ENCODE assay signal across 14 cellular contexts in genomic region chr2:159111346-159111922, GRCh38.
DNase-seq lines count a peak whose midpoint lies in the region; ATAC-seq and TF ChIP-seq lines count a peak whose summit lies in the region.
"Had no signal": no experiment of that assay in that cellular context is flagged by ENCODE, and none has a peak within 500 bp of the region (broad histone marks: within the 10 kb centered on the region; RNA-seq: fewer than 3 reads in every experiment).

No MANE protein-coding gene starts in this region.

- peaks cover 28% of the 10 kb centered on the region for H3K36me3 Mint-ChIP-seq in MCF 10A (ENCODE audit: insufficient read depth, unreplicated experiment)
- no peaks in the 10 kb centered on the region for H3K36me3 Mint-ChIP-seq in naive thymus-derived CD8-positive, alpha-beta T cell
- no peaks in the 10 kb centered on the region for H3K36me3 Mint-ChIP-seq in effector memory CD8-positive, alpha-beta T cell (ENCODE audit: insufficient read depth)

- TF ChIP-seq CTCF in breast epithelium (IDR thresholded peaks at IDR 0.05) (no peak), MCF 10A (IDR thresholded peaks at IDR 0.05; ENCODE audit: unreplicated experiment) (no peak), VCaP (conservative IDR thresholded peaks at IDR 0.05) (no peak), thoracic aorta (IDR thresholded peaks at IDR 0.05) (no peak), coronary artery (IDR thresholded peaks at IDR 0.05) (no peak)

- no peaks in the 10 kb centered on the region for H3K9me3 Mint-ChIP-seq in MCF 10A (ENCODE audit: unreplicated experiment)
- H3K9me3 Mint-ChIP-seq in naive thymus-derived CD8-positive, alpha-beta T cell, result no peaks in the 10 kb centered on the region
- no peaks in the 10 kb centered on the region for H3K9me3 Mint-ChIP-seq in effector memory CD8-positive, alpha-beta T cell
- H3K9me3 Mint-ChIP-seq: activated CD4-positive, alpha-beta T cell treated with anti-CD3 and anti-CD28 coated beads, Interleukin-2, amount 10 ng/mL, durations not matched to agents 7 days and 5 days; activated T-cell treated with anti-CD3 and anti-CD28 coated beads, Interleukin-2, amount 50 U/mL, for 72 hours had no signal

- intact Hi-C loops in breast epithelium (cut with DNase I; ENCODE audit: low total_unique reads) (loop anchor here (5.0 kb wide), 1 partner anchor 209 kb away; no protein-coding TSS in a partner anchor), MCF 10A (cut with micrococcal nuclease) (no loop called here), right cardiac atrium (cut with DNase I) (loop anchor here in 2 of 4 donors (10.0 kb wide), 2 partner anchors 67 to 77 kb away; no protein-coding TSS in a partner anchor)

- peaks cover 3% of the 10 kb centered on the region for H3K4me1 Mint-ChIP-seq in MCF 10A (ENCODE audit: insufficient read depth, unreplicated experiment)
- no peaks in the 10 kb centered on the region for H3K4me1 Mint-ChIP-seq in naive thymus-derived CD8-positive, alpha-beta T cell
- peaks cover 0 to 2% of the 10 kb centered on the region in 2 donors for H3K4me1 Mint-ChIP-seq in effector memory CD8-positive, alpha-beta T cell (ENCODE audit: low read depth in 2 of 2)
- H3K4me1 Mint-ChIP-seq: activated CD4-positive, alpha-beta T cell treated with anti-CD3 and anti-CD28 coated beads, Interleukin-2, amount 10 ng/mL, durations not matched to agents 7 days and 5 days had no signal

- H3K27ac Mint-ChIP-seq in MCF 10A (ENCODE audit: low read depth, unreplicated experiment), result no peak overlapping the region
- no peak overlapping the region for H3K27ac Mint-ChIP-seq in naive thymus-derived CD8-positive, alpha-beta T cell
- no peak overlapping the region for H3K27ac Mint-ChIP-seq in effector memory CD8-positive, alpha-beta T cell
- H3K27ac Mint-ChIP-seq: activated CD4-positive, alpha-beta T cell treated with anti-CD3 and anti-CD28 coated beads, Interleukin-2, amount 10 ng/mL, durations not matched to agents 7 days and 5 days; activated T-cell treated with anti-CD3 and anti-CD28 coated beads, Interleukin-2, amount 50 U/mL, for 72 hours had no signal

- H3K36me3 ChIP-seq in breast epithelium (no peaks in the 10 kb centered on the region), thoracic aorta (no peaks in the 10 kb centered on the region)
- H3K36me3 ChIP-seq: pancreas had no signal

- H3K4me1 ChIP-seq in breast epithelium (peaks cover 0 to 8% of the 10 kb centered on the region in 2 donors), right cardiac atrium (ENCODE audit: control insufficient read depth, insufficient read depth, low read length) (peaks cover 12% of the 10 kb centered on the region), thoracic aorta (ENCODE audit: control insufficient read depth in 1 of 2, low read depth in 2 of 2) (peaks cover 0 to 29% of the 10 kb centered on the region in 2 donors)
- H3K4me1 ChIP-seq: pancreas had no signal

- no peaks in the 10 kb centered on the region for H3K27me3 Mint-ChIP-seq in MCF 10A (ENCODE audit: insufficient read depth, unreplicated experiment)
- peaks cover 0 to 5% (median 3%) of the 10 kb centered on the region in 5 donors for H3K27me3 Mint-ChIP-seq in naive thymus-derived CD8-positive, alpha-beta T cell
- H3K27me3 Mint-ChIP-seq in effector memory CD8-positive, alpha-beta T cell, result peaks cover 13 to 26% of the 10 kb centered on the region in 2 donors

- peak; percentile 65 to 66 for ATAC-seq in right cardiac atrium
- ATAC-seq in thoracic aorta (ENCODE audit: insufficient number of reproducible peaks, low FRiP score, low read depth), result peak; percentile 61
- no peak for ATAC-seq in naive thymus-derived CD8-positive, alpha-beta T cell
- ATAC-seq in effector memory CD8-positive, alpha-beta T cell (replicated peaks), result no peak
- ATAC-seq: activated T-cell treated with anti-CD3 and anti-CD28 coated beads, Interleukin-2, amount 50 U/mL, for 72 hours had no signal

- no peaks in the 10 kb centered on the region for H3K9me3 ChIP-seq in breast epithelium
- no peaks in the 10 kb centered on the region for H3K9me3 ChIP-seq in right cardiac atrium (ENCODE audit: control insufficient read depth, low read length)
- no peaks in the 10 kb centered on the region for H3K9me3 ChIP-seq in thoracic aorta
- H3K9me3 ChIP-seq: pancreas had no signal

- H3K4me3 Mint-ChIP-seq in MCF 10A (ENCODE audit: unreplicated experiment), result no peak overlapping the region
- H3K4me3 Mint-ChIP-seq in naive thymus-derived CD8-positive, alpha-beta T cell, result no peak overlapping the region
- no peak overlapping the region for H3K4me3 Mint-ChIP-seq in effector memory CD8-positive, alpha-beta T cell
- H3K4me3 Mint-ChIP-seq: activated CD4-positive, alpha-beta T cell treated with anti-CD3 and anti-CD28 coated beads, Interleukin-2, amount 10 ng/mL, durations not matched to agents 7 days and 5 days; activated T-cell treated with anti-CD3 and anti-CD28 coated beads, Interleukin-2, amount 50 U/mL, for 72 hours had no signal

- H3K27me3 ChIP-seq in breast epithelium (no peaks in the 10 kb centered on the region), right cardiac atrium (ENCODE audit: control insufficient read depth, insufficient read depth) (no peaks in the 10 kb centered on the region), thoracic aorta (replicated peaks; ENCODE audit: insufficient read depth) (no peaks in the 10 kb centered on the region)
- H3K27me3 ChIP-seq: pancreas had no signal

- H3K4me3 ChIP-seq in breast epithelium (no peak overlapping the region), right cardiac atrium (ENCODE audit: low read length) (no peak overlapping the region), thoracic aorta (no peak overlapping the region), coronary artery (no peak overlapping the region)
- H3K4me3 ChIP-seq: pancreas had no signal

- CTCF ChIA-PET in MCF 10A (lab: Yijun Ruan, JAX), result interaction anchor here (0.5 to 0.7 kb wide), 2 partner anchors 30 to 208 kb away, joined by 3 to 4 read pairs; no protein-coding TSS in a partner anchor

- no peak for TF ChIP-seq POLR2A in breast epithelium (IDR thresholded peaks at IDR 0.05)

- DNase-seq in breast epithelium (ENCODE audit: low spot score in 2 of 2), result peak in 1 of 2 donors; percentile 61
- DNase-seq in MCF 10A (ENCODE audit: unreplicated experiment), result no peak
- peak in 1 of 3 donors; percentile 74 for DNase-seq in right cardiac atrium
- DNase-seq in thoracic aorta (ENCODE audit: low spot score), result no peak
- no peak for DNase-seq in naive thymus-derived CD8-positive, alpha-beta T cell
- DNase-seq in effector memory CD8-positive, alpha-beta T cell, result no peak
- no peak for DNase-seq in coronary artery (ENCODE audit: low spot score)
- DNase-seq: activated CD4-positive, alpha-beta T cell treated with anti-CD3 and anti-CD28 coated beads, Interleukin-2, amount 10 ng/mL, durations not matched to agents 7 days and 5 days; activated T-cell treated with anti-CD3 and anti-CD28 coated beads, Interleukin-2, amount 50 U/mL, for 72 hours; NCI-H526 treated with DMSO at 0.1 percent for 48 hours; pancreas; stimulated activated CD4-positive, alpha-beta T cell treated with anti-CD3 and anti-CD28 coated beads, Interleukin-12 subunit alpha, Interleukin-12 subunit beta, amount 100 ng/mL, for 4 hours; T-helper 9 cell had no signal

- H3K27ac ChIP-seq in breast epithelium (peak overlapping the region; percentile 29 to 48), VCaP (peak overlapping the region; percentile 97), right cardiac atrium (ENCODE audit: low read length) (peak overlapping the region; percentile 13), thoracic aorta (no peak overlapping the region), coronary artery (no peak overlapping the region)
- H3K27ac ChIP-seq: pancreas had no signal

- no TSS peak for BruUV-seq in MCF 10A (replicated peaks; lab: Mats Ljungman, UMichigan)

- POLR2A ChIA-PET in MCF 10A (lab: Yijun Ruan, JAX), result interaction anchor here (0.6 to 1.1 kb wide), 2 partner anchors 75 to 1127 kb away, joined by 3 read pairs; no protein-coding TSS in a partner anchor
- POLR2A ChIA-PET in naive thymus-derived CD8-positive, alpha-beta T cell (lab: Charles Lee), result no interaction called here

- WGBS in right cardiac atrium, result 68% methylated on average over 7 of the region's 7 CpGs

Comparison
In these comparisons a context has a peak if more than half of its experiments do, and no peak if none do; other contexts are left out.
1. H3K27ac ChIP-seq: peak in breast epithelium (2 of 2), VCaP (single experiment) and right cardiac atrium (single experiment); none in thoracic aorta (0 of 2) and coronary artery (0 of 2).
2. ATAC-seq: peak in right cardiac atrium (2 of 2) and thoracic aorta (single experiment); none in naive thymus-derived CD8-positive, alpha-beta T cell (0 of 2) and effector memory CD8-positive, alpha-beta T cell (single experiment).